17 cellular contexts compared by ENCODE assay signal in the genomic region with DNA sequence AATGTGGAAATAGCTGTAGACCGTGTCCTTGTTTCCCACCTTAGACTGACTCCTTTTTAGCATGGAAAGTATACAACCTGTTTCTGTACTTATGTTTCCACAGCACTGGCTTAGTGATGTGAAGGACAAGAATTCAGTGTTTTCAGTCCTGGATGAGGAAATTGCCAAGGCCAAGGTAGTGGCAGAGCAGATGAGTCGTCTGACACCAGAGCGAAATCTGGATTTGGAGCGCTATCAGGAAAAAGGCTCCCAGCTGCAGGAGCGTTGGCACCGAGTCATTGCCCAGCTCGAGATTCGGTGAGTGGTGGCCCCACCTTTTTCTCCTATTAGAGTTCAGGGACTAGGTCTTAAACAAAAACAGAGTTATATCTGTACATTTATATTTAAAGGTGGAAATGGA.
DNase-seq lines count a peak whose midpoint lies in the region; ATAC-seq and TF ChIP-seq lines count a peak whose summit lies in the region.
"Had no signal": no experiment of that assay in that cellular context is flagged by ENCODE, and none has a peak within 500 bp of the region (broad histone marks: within the 10 kb centered on the region; RNA-seq: fewer than 3 reads in every experiment).

No MANE protein-coding gene starts in this region.

- no peak for TF ChIP-seq RAD21 in IMR-90 (IDR thresholded peaks at IDR 0.05; ENCODE audit: low read length)

- intact Hi-C loops in IMR-90 (cut with micrococcal nuclease), result no loop called here

- no peak overlapping the region for H2AK9ac ChIP-seq in IMR-90 (replicated peaks; ENCODE audit: low read depth, low read length, poor library complexity)

- no peak overlapping the region for H4K5ac ChIP-seq in IMR-90 (ENCODE audit: low read depth, low read length)

- H3K27ac ChIP-seq in IMR-90 (ENCODE audit: insufficient read depth, low read length) (no peak overlapping the region), smooth muscle cell (ENCODE audit: low read depth) (peak overlapping the region; percentile 20)

- H3K56ac ChIP-seq in IMR-90 (ENCODE audit: extremely low read depth, insufficient read depth, low read length), result no peak overlapping the region

- no peak overlapping the region for H3K4me3 ChIP-seq in IMR-90 (ENCODE audit: insufficient read depth, low read depth, low read length)
- H3K4me3 ChIP-seq in smooth muscle cell, result no peak overlapping the region

- no peaks in the 10 kb centered on the region for H3K27me3 ChIP-seq in IMR-90 (ENCODE audit: control insufficient read depth, insufficient read depth, low read length)
- no peaks in the 10 kb centered on the region for H3K27me3 ChIP-seq in smooth muscle cell (ENCODE audit: low read depth)

- TF ChIP-seq CTCF in IMR-90 (conservative IDR thresholded peaks at IDR 0.05; ENCODE audit: low read depth, low read length) (no peak), smooth muscle cell (IDR thresholded peaks at IDR 0.05; ENCODE audit: borderline replicate concordance, insufficient read depth, poor library complexity, severe bottlenecking) (no peak)

- TF ChIP-seq POLR2A in IMR-90 (IDR thresholded peaks at IDR 0.05; ENCODE audit: low read depth, low read length), result no peak

- CTCF ChIA-PET in IMR-90 (lab: Yijun Ruan, JAX), result no interaction called here

- H3K9me3 ChIP-seq in IMR-90 (ENCODE audit: control insufficient read depth, insufficient read depth, low read length) (no peaks in the 10 kb centered on the region), smooth muscle cell (replicated peaks; ENCODE audit: low read depth) (no peaks in the 10 kb centered on the region)
- H3K9me3 ChIP-seq: Caco-2 had no signal

- H3K4me3 Mint-ChIP-seq in activated T-cell treated with anti-CD3 and anti-CD28 coated beads, Interleukin-2, amount 50 U/mL, for 72 hours, result no peak overlapping the region
- H3K4me3 Mint-ChIP-seq in effector memory CD8-positive, alpha-beta T cell, result no peak overlapping the region
- H3K4me3 Mint-ChIP-seq: CD14-positive monocyte had no signal

- peak overlapping the region; percentile 20 for H3K27ac Mint-ChIP-seq in activated T-cell treated with anti-CD3 and anti-CD28 coated beads, Interleukin-2, amount 50 U/mL, for 72 hours
- H3K27ac Mint-ChIP-seq in effector memory CD8-positive, alpha-beta T cell, result no peak overlapping the region

- H2AK5ac ChIP-seq in IMR-90 (ENCODE audit: low read depth, low read length), result no peak overlapping the region

- ATAC-seq in activated T-cell treated with anti-CD3 and anti-CD28 coated beads, Interleukin-2, amount 50 U/mL, for 72 hours (replicated peaks in 1 of 2), result no peak
- ATAC-seq in IMR-90 (ENCODE audit: low read depth) (no peak), HG03520 (IDR thresholded peaks at IDR 0.05; ENCODE audit: unreplicated experiment) (no peak), GM19023 (IDR thresholded peaks at IDR 0.05; ENCODE audit: unreplicated experiment) (no peak)
- no peak for ATAC-seq in effector memory CD8-positive, alpha-beta T cell (replicated peaks)
- ATAC-seq: HepG2, Panc1 had no signal

- peaks cover 19 to 42% of the 10 kb centered on the region in 2 donors for H3K36me3 Mint-ChIP-seq in activated T-cell treated with anti-CD3 and anti-CD28 coated beads, Interleukin-2, amount 50 U/mL, for 72 hours (ENCODE audit: insufficient read depth in 2 of 2)
- H3K36me3 Mint-ChIP-seq in effector memory CD8-positive, alpha-beta T cell (ENCODE audit: insufficient read depth), result peaks cover 26% of the 10 kb centered on the region

- BruUV-seq in IMR-90 (replicated peaks; lab: Mats Ljungman, UMichigan), result no TSS peak

- H3K27me3 Mint-ChIP-seq in activated T-cell treated with anti-CD3 and anti-CD28 coated beads, Interleukin-2, amount 50 U/mL, for 72 hours (ENCODE audit: low read depth), result no peaks in the 10 kb centered on the region
- H3K27me3 Mint-ChIP-seq in effector memory CD8-positive, alpha-beta T cell, result no peaks in the 10 kb centered on the region

- no peak overlapping the region for H2BK5ac ChIP-seq in IMR-90 (ENCODE audit: low read depth, low read length, poor library complexity, severe bottlenecking)

- H3K9me1 ChIP-seq in IMR-90 (ENCODE audit: insufficient read depth, low read length), result no peaks in the 10 kb centered on the region

- H2AFZ ChIP-seq in IMR-90 (replicated peaks; ENCODE audit: low read length, poor library complexity) (no peak overlapping the region), smooth muscle cell (ENCODE audit: low read depth) (no peak overlapping the region)

- no peak overlapping the region for H2BK120ac ChIP-seq in IMR-90 (ENCODE audit: low read depth, low read length)

- H3K79me1 ChIP-seq in IMR-90 (ENCODE audit: low read depth in 1 of 2, low read length in 2 of 2), result peaks cover 9 to 24% of the 10 kb centered on the region in 2 experiments; a peak in 3 of 4 replicates

- no peaks in the 10 kb centered on the region for H3F3A ChIP-seq in smooth muscle cell (ENCODE audit: low read depth)

- no CpG with 5 or more reads among the region's 8 CpGs for WGBS in IMR-90 (ENCODE audit: extremely low coverage in 2 of 2, insufficient read length in 1 of 2), 2 experiments
- WGBS in smooth muscle cell (ENCODE audit: low lambda C conversion rate), result 95% methylated on average over 8 of the region's 8 CpGs

- H3K9ac ChIP-seq in IMR-90 (ENCODE audit: low read depth, low read length) (no peak overlapping the region), smooth muscle cell (ENCODE audit: low read depth) (no peak overlapping the region)

- POLR2A ChIA-PET in IMR-90 (lab: Charles Lee; ENCODE audit: unreplicated experiment), result no interaction called here

- H3K4me1 Mint-ChIP-seq in activated T-cell treated with anti-CD3 and anti-CD28 coated beads, Interleukin-2, amount 50 U/mL, for 72 hours (ENCODE audit: low read depth), result no peaks in the 10 kb centered on the region
- H3K4me1 Mint-ChIP-seq in effector memory CD8-positive, alpha-beta T cell (ENCODE audit: low read depth in 2 of 2), result peaks cover 0 to 20% of the 10 kb centered on the region in 2 donors
- H3K4me1 Mint-ChIP-seq: CD14-positive monocyte had no signal

- no peak overlapping the region for H3K14ac ChIP-seq in IMR-90 (replicated peaks; ENCODE audit: low read depth, low read length)

- no peaks in the 10 kb centered on the region for H4K20me1 ChIP-seq in IMR-90 (ENCODE audit: insufficient read depth, low read length)
- H4K20me1 ChIP-seq in smooth muscle cell (ENCODE audit: low read depth), result no peaks in the 10 kb centered on the region

- H3K9me3 Mint-ChIP-seq in activated T-cell treated with anti-CD3 and anti-CD28 coated beads, Interleukin-2, amount 50 U/mL, for 72 hours, result no peaks in the 10 kb centered on the region
- H3K9me3 Mint-ChIP-seq in effector memory CD8-positive, alpha-beta T cell, result no peaks in the 10 kb centered on the region
- H3K9me3 Mint-ChIP-seq: CD14-positive monocyte had no signal

- DNase-seq in activated T-cell treated with anti-CD3 and anti-CD28 coated beads, Interleukin-2, amount 50 U/mL, for 72 hours, result no peak
- DNase-seq in activated T-cell treated with anti-CD3 and anti-CD28 coated beads, Interleukin-2, amount 50 U/mL, for 48 hours, result no peak
- DNase-seq in IMR-90 (peak; percentile 10), dermis blood vessel endothelial cell (peak; percentile 23), smooth muscle cell (lab: John Stamatoyannopoulos, UW; ENCODE audit: unreplicated experiment) (no peak)
- DNase-seq in effector memory CD8-positive, alpha-beta T cell, result no peak
- DNase-seq: Caco-2, Kasumi-1, NCI-H1417, NCI-H1930, NCI-H2171 treated with DMSO at 0.1 percent for 48 hours, NCI-H510A treated with DMSO at 0.1 percent for 48 hours had no signal

- H3K4me2 ChIP-seq in IMR-90 (ENCODE audit: low read depth, low read length) (no peak overlapping the region), smooth muscle cell (no peak overlapping the region)

- peaks cover 47% of the 10 kb centered on the region for H3K36me3 ChIP-seq in IMR-90 (ENCODE audit: control insufficient read depth, insufficient read depth, low read length)
- H3K36me3 ChIP-seq in smooth muscle cell (ENCODE audit: low read depth), result peaks cover 15% of the 10 kb centered on the region

- in situ Hi-C loops in IMR-90 (cut with MboI; ENCODE audit: low sequenced_read_pairs), result no loop called here

- no peak overlapping the region for H3K23ac ChIP-seq in IMR-90 (ENCODE audit: low read depth, low read length)

- H2BK20ac ChIP-seq in IMR-90 (ENCODE audit: low read depth, low read length), result no peak overlapping the region

- H3K4ac ChIP-seq in IMR-90 (ENCODE audit: low read depth, low read length), result no peak overlapping the region

- H2BK15ac ChIP-seq in IMR-90 (ENCODE audit: low read depth, low read length), result no peak overlapping the region

- H3K4me1 ChIP-seq in IMR-90 (ENCODE audit: control insufficient read depth, insufficient read depth, low read length) (no peaks in the 10 kb centered on the region), smooth muscle cell (ENCODE audit: low read depth) (no peaks in the 10 kb centered on the region)
- H3K4me1 ChIP-seq: Caco-2 had no signal

- no peak overlapping the region for H4K8ac ChIP-seq in IMR-90 (ENCODE audit: low read depth in 2 of 2, low read length in 2 of 2)

- H3K79me2 ChIP-seq in smooth muscle cell (ENCODE audit: low read depth), result no peaks in the 10 kb centered on the region

- H4K91ac ChIP-seq in IMR-90 (ENCODE audit: insufficient read depth, low read depth, low read length), result no peak overlapping the region

- dilution Hi-C loops in IMR-90 (cut with HindIII; ENCODE audit: low sequenced_read_pairs, unreplicated experiment), result no loop called here

- no peak overlapping the region for H3K18ac ChIP-seq in IMR-90 (ENCODE audit: low read depth, low read length)

TF ChIP-seq in IMR-90, 13 proteins besides CTCF, POLR2A, EP300 and RAD21:
- TF ChIP-seq, protein P1, sequence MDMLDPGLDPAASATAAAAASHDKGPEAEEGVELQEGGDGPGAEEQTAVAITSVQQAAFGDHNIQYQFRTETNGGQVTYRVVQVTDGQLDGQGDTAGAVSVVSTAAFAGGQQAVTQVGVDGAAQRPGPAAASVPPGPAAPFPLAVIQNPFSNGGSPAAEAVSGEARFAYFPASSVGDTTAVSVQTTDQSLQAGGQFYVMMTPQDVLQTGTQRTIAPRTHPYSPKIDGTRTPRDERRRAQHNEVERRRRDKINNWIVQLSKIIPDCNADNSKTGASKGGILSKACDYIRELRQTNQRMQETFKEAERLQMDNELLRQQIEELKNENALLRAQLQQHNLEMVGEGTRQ (IDR thresholded peaks at IDR 0.05; ENCODE audit: low read depth, low read length), result no peak
- TF ChIP-seq RCOR1 (IDR thresholded peaks at IDR 0.05; ENCODE audit: insufficient replicate concordance, low read length), result no peak
- TF ChIP-seq CHD1 (IDR thresholded peaks at IDR 0.05; ENCODE audit: low read depth, low read length), result no peak

Comparison
In these comparisons a context has a peak if more than half of its experiments do, and no peak if none do; other contexts are left out.
1. DNase-seq: peak in IMR-90 (single experiment) and dermis blood vessel endothelial cell (single experiment); none in activated T-cell treated with anti-CD3 and anti-CD28 coated beads, Interleukin-2, amount 50 U/mL, for 72 hours (0 of 2), activated T-cell treated with anti-CD3 and anti-CD28 coated beads, Interleukin-2, amount 50 U/mL, for 48 hours (0 of 2), smooth muscle cell (single experiment) and effector memory CD8-positive, alpha-beta T cell (0 of 3).